Comparison of ENCODE assay signal across 8 cellular contexts in genomic region chr20:62914970-62915457, GRCh38. TPM values are rescaled to one million over a fixed set of nuclear protein-coding genes. Genes with fewer than 3 reads are reported as not detected.
DNase-seq lines count a peak whose midpoint lies in the region; ATAC-seq and TF ChIP-seq lines count a peak whose summit lies in the region.

No MANE protein-coding gene starts in this region.

- CTCF ChIA-PET in GM10248 (lab: Yijun Ruan, JAX), result interaction anchor here (4.4 to 12.6 kb wide), 3 partner anchors 7 to 14 kb away, joined by 29 to 153 read pairs (median 30); no protein-coding TSS in a partner anchor

- H4K20me1 ChIP-seq in BLaER1 treated with 17β-estradiol and CSF1 and Interleukin-3, amounts not matched to agents 10 nM and 100 nM, result peaks cover 100% of the 10 kb centered on the region in 11 experiments

- ATAC-seq in activated naive CD8-positive, alpha-beta T cell treated with anti-CD3 and anti-CD28 coated beads, Interleukin-2, amount 50 U/mL, for 24 hours, result no peak
- ATAC-seq in upper lobe of left lung (ENCODE audit: low FRiP score in 2 of 2) (peak; percentile 74 to 78), HG03025 (IDR thresholded peaks at IDR 0.05; ENCODE audit: low FRiP score, unreplicated experiment) (no peak), HG03354 (IDR thresholded peaks at IDR 0.05; ENCODE audit: poor library complexity, severe bottlenecking, unreplicated experiment) (no peak)

- H3K36me3 Mint-ChIP-seq in activated naive CD8-positive, alpha-beta T cell treated with anti-CD3 and anti-CD28 coated beads, Interleukin-2, amount 50 U/mL, for 24 hours (ENCODE audit: low read depth), result peaks cover 34% of the 10 kb centered on the region
- peaks cover 8 to 19% (median 13%) of the 10 kb centered on the region in 3 donors for H3K36me3 Mint-ChIP-seq in immature natural killer cell

- no peaks in the 10 kb centered on the region for H3K27me3 Mint-ChIP-seq in activated naive CD8-positive, alpha-beta T cell treated with anti-CD3 and anti-CD28 coated beads, Interleukin-2, amount 50 U/mL, for 24 hours
- peaks cover 0 to 4% (median 2%) of the 10 kb centered on the region in 3 donors for H3K27me3 Mint-ChIP-seq in immature natural killer cell (ENCODE audit: low read depth in 3 of 3)

- H3K27ac ChIP-seq in BLaER1 treated with 17β-estradiol and CSF1 and Interleukin-3, amounts not matched to agents 10 nM and 100 nM, result peak overlapping the region in 5 of 11 experiments; percentile 7 to 68 (median 42); a peak in 6 of 22 replicates
- H3K27ac ChIP-seq in upper lobe of left lung, result peak overlapping the region in 1 of 4 donors; percentile 22

- no peaks in the 10 kb centered on the region for H3K9me3 ChIP-seq in BLaER1 treated with 17β-estradiol and CSF1 and Interleukin-3, amounts not matched to agents 10 nM and 100 nM (replicated peaks in 1 of 11)
- H3K9me3 ChIP-seq in upper lobe of left lung, result no peaks in the 10 kb centered on the region

- H3K4me1 ChIP-seq in BLaER1 treated with 17β-estradiol and CSF1 and Interleukin-3, amounts not matched to agents 10 nM and 100 nM, result peaks cover 54 to 74% (median 62%) of the 10 kb centered on the region in 10 experiments
- H3K4me1 ChIP-seq in upper lobe of left lung, result peaks cover 58 to 73% (median 64%) of the 10 kb centered on the region in 4 donors

- TF ChIP-seq EP300 in Ishikawa (IDR thresholded peaks at IDR 0.05; ENCODE audit: borderline replicate concordance) (no peak), upper lobe of left lung (IDR thresholded peaks at IDR 0.05) (no peak)

- H3K9me3 Mint-ChIP-seq in activated naive CD8-positive, alpha-beta T cell treated with anti-CD3 and anti-CD28 coated beads, Interleukin-2, amount 50 U/mL, for 24 hours, result no peaks in the 10 kb centered on the region
- H3K9me3 Mint-ChIP-seq in immature natural killer cell, result no peaks in the 10 kb centered on the region

- no peak for TF ChIP-seq RAD21 in Ishikawa (IDR thresholded peaks at IDR 0.05; ENCODE audit: low read depth)

- 41 to 52% methylated on average over 7 to 8 of the region's 8 CpGs for WGBS in upper lobe of left lung, 2 donors

- H3K4me3 Mint-ChIP-seq in activated naive CD8-positive, alpha-beta T cell treated with anti-CD3 and anti-CD28 coated beads, Interleukin-2, amount 50 U/mL, for 24 hours, result peak overlapping the region; percentile 21
- peak overlapping the region; percentile 5 to 50 (median 44) for H3K4me3 Mint-ChIP-seq in immature natural killer cell

- peaks cover 60% of the 10 kb centered on the region for H3K4me1 Mint-ChIP-seq in activated naive CD8-positive, alpha-beta T cell treated with anti-CD3 and anti-CD28 coated beads, Interleukin-2, amount 50 U/mL, for 24 hours
- H3K4me1 Mint-ChIP-seq in immature natural killer cell, result peaks cover 71 to 86% of the 10 kb centered on the region in 2 donors

- TF ChIP-seq CTCF in upper lobe of left lung (IDR thresholded peaks at IDR 0.05) (no peak), GM10248 (IDR thresholded peaks at IDR 0.05; ENCODE audit: control extremely low read depth, extremely low read depth, low read depth, missing control alignments) (no peak)

- peaks cover 43 to 56% (median 45%) of the 10 kb centered on the region in 11 experiments for H3K36me3 ChIP-seq in BLaER1 treated with 17β-estradiol and CSF1 and Interleukin-3, amounts not matched to agents 10 nM and 100 nM
- peaks cover 20 to 41% (median 29%) of the 10 kb centered on the region in 4 donors for H3K36me3 ChIP-seq in upper lobe of left lung

- DNase-seq in activated naive CD8-positive, alpha-beta T cell treated with anti-CD3 and anti-CD28 coated beads, Interleukin-2, amount 50 U/mL, for 24 hours, result no peak
- DNase-seq in immature natural killer cell (no peak), upper lobe of left lung (no peak), GM10248 (ENCODE audit: extremely low spot score) (no peak)

- POLR2A ChIA-PET in GM10248 (lab: Yijun Ruan, JAX), result no interaction called here

- no peaks in the 10 kb centered on the region for H3K27me3 ChIP-seq in BLaER1 treated with 17β-estradiol and CSF1 and Interleukin-3, amounts not matched to agents 10 nM and 100 nM
- no peaks in the 10 kb centered on the region for H3K27me3 ChIP-seq in upper lobe of left lung

- H3K9ac ChIP-seq in BLaER1 treated with 17β-estradiol and CSF1 and Interleukin-3, amounts not matched to agents 10 nM and 100 nM, result peak overlapping the region in 6 of 11 experiments; percentile 17 to 49 (median 37); a peak in 9 of 22 replicates

- peak overlapping the region; percentile 39 to 85 (median 63) for H3K4me2 ChIP-seq in BLaER1 treated with 17β-estradiol and CSF1 and Interleukin-3, amounts not matched to agents 10 nM and 100 nM

- no peak overlapping the region for H3K4me3 ChIP-seq in BLaER1 treated with 17β-estradiol and CSF1 and Interleukin-3, amounts not matched to agents 10 nM and 100 nM
- no peak overlapping the region for H3K4me3 ChIP-seq in upper lobe of left lung

- no peak for TF ChIP-seq POLR2A in upper lobe of left lung (IDR thresholded peaks at IDR 0.05)

- peak overlapping the region; percentile 74 for H3K27ac Mint-ChIP-seq in activated naive CD8-positive, alpha-beta T cell treated with anti-CD3 and anti-CD28 coated beads, Interleukin-2, amount 50 U/mL, for 24 hours
- peak overlapping the region in 5 of 6 donors; percentile 45 to 85 (median 79) for H3K27ac Mint-ChIP-seq in immature natural killer cell

TF ChIP-seq in Ishikawa, 13 proteins besides CTCF, POLR2A, EP300 and RAD21:
- TF ChIP-seq CREB1 (IDR thresholded peaks at IDR 0.05; ENCODE audit: low read depth), result no peak
- TF ChIP-seq ZBTB7A (IDR thresholded peaks at IDR 0.05; ENCODE audit: low read depth), result no peak
- no peak for TF ChIP-seq EGR1 (IDR thresholded peaks at IDR 0.05)
- TF ChIP-seq, protein P1, sequence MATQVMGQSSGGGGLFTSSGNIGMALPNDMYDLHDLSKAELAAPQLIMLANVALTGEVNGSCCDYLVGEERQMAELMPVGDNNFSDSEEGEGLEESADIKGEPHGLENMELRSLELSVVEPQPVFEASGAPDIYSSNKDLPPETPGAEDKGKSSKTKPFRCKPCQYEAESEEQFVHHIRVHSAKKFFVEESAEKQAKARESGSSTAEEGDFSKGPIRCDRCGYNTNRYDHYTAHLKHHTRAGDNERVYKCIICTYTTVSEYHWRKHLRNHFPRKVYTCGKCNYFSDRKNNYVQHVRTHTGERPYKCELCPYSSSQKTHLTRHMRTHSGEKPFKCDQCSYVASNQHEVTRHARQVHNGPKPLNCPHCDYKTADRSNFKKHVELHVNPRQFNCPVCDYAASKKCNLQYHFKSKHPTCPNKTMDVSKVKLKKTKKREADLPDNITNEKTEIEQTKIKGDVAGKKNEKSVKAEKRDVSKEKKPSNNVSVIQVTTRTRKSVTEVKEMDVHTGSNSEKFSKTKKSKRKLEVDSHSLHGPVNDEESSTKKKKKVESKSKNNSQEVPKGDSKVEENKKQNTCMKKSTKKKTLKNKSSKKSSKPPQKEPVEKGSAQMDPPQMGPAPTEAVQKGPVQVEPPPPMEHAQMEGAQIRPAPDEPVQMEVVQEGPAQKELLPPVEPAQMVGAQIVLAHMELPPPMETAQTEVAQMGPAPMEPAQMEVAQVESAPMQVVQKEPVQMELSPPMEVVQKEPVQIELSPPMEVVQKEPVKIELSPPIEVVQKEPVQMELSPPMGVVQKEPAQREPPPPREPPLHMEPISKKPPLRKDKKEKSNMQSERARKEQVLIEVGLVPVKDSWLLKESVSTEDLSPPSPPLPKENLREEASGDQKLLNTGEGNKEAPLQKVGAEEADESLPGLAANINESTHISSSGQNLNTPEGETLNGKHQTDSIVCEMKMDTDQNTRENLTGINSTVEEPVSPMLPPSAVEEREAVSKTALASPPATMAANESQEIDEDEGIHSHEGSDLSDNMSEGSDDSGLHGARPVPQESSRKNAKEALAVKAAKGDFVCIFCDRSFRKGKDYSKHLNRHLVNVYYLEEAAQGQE (IDR thresholded peaks at IDR 0.05; ENCODE audit: low read depth), result no peak
- peak; percentile 44; the same call in 1 of the 2 replicates for TF ChIP-seq TEAD4 (IDR thresholded peaks at IDR 0.05)

RNA-seq across cellular contexts. Expression of gene DIDO1, which starts 11.3 kb away (rescaled TPM):
- polyA plus RNA-seq in immature natural killer cell, result 10 to 100 TPM; 23.1 to 48.8 (median 37.7) TPM
- total RNA-seq in upper lobe of left lung, result 100 to 1,000 TPM in 1 of 6 donors, 10 to 100 TPM in 5; 51.6 to 109 (median 58.9) TPM

RNA-seq across cellular contexts. Expression of gene GID8, which starts 22.9 kb away (rescaled TPM):
- 10 to 100 TPM; 20.7 to 26.8 (median 21.3) TPM for polyA plus RNA-seq in immature natural killer cell
- 10 to 100 TPM; 18.6 to 33.2 (median 26.3) TPM for total RNA-seq in upper lobe of left lung

RNA-seq across cellular contexts. Expression of gene SLC17A9, which starts 37.5 kb away (rescaled TPM):
- 1 to 10 TPM in 2 of 3 donors, under 1 TPM in 1; 0.95 to 3.5 (median 2.0) TPM for polyA plus RNA-seq in immature natural killer cell
- total RNA-seq in upper lobe of left lung, result 10 to 100 TPM in 4 of 6 donors, 1 to 10 TPM in 2; 3.8 to 18.5 (median 14.4) TPM

RNA-seq across cellular contexts. Expression of gene TCFL5, which starts 53.4 kb away (rescaled TPM):
- 1 to 10 TPM in 2 of 3 donors, under 1 TPM in 1; 0.63 to 2.1 (median 1.1) TPM for polyA plus RNA-seq in immature natural killer cell
- total RNA-seq in upper lobe of left lung, result 1 to 10 TPM; 2.1 to 9.6 (median 7.1) TPM

Comparison
In these comparisons a context has a peak if more than half of its experiments do, and no peak if none do; other contexts are left out.
1. ATAC-seq: peak in upper lobe of left lung (2 of 2); none in activated naive CD8-positive, alpha-beta T cell treated with anti-CD3 and anti-CD28 coated beads, Interleukin-2, amount 50 U/mL, for 24 hours (single experiment), HG03025 (single experiment) and HG03354 (single experiment).